ENCODE assay signal across 15 cellular contexts in the genomic region with DNA sequence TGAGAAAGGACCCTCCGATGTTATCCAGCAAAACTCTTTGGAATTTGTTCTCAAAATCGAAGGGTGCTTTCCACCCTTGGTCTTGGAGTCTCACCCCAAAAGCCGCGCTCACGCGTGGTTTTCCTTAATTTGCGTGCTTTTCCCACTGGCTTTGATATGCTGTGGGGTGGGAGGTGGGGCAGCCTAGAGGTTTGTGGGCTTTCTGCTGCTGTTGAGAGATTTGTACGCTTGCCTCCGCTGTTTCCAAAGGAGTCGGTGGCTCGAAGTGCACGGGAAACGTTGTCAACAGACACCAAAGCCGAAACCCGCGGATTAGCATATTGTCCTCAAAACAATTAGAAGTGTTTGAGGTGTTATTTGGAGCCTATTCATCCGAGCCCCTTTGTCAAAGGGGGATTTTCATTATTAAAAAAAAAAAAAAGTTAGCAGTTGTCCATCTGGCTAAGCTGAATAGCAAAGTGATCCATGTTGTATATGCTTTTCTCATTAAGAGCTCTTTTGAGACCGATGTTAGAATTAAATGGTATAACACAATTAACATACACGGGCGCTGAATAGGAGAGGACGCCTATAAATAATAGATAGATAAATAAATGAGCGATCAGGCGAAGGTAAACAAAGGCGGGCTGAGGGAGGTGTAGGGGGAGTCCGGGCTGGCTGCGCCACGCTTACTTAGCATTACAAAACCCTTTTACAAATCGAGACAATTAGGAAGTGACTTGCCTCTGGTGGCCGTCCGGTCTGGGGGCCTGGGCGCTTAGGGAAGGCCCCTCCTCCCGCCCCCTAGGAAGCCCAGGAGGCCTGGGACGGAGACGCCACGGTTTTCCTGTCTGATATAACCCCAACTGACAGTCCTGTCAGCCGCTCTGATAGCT. TPM values are rescaled to one million over a fixed set of nuclear protein-coding genes. Genes with fewer than 3 reads are reported as not detected.
A peak's percentile ranks its signal among the peaks of the same experiment; 100 is the strongest.
DNase-seq lines count a peak whose midpoint lies in the region; ATAC-seq and TF ChIP-seq lines count a peak whose summit lies in the region.
"Had no signal": no experiment of that assay in that cellular context is flagged by ENCODE, and none has a peak within 500 bp of the region (broad histone marks: within the 10 kb centered on the region; RNA-seq: fewer than 3 reads in every experiment).

No MANE protein-coding gene starts in this region.

- DNase-seq in AG10803 (ENCODE audit: low read depth) = no peak
- DNase-seq in fibroblast of pulmonary artery (ENCODE audit: low read depth) = no peak
- DNase-seq in osteoblast (ENCODE audit: insufficient read length, low spot score, missing footprints) = peak; percentile 39
- no peak for DNase-seq in natural killer cell
- no peak for DNase-seq in activated CD4-positive, CD25-positive, alpha-beta regulatory T cell (lab: John Stamatoyannopoulos, UW)
- DNase-seq: activated CD4-positive, alpha-beta T cell treated with anti-CD3 and anti-CD28 coated beads for 4 hours; CD8-positive, alpha-beta T cell; NCI-H2107; stimulated activated CD4-positive, alpha-beta T cell treated with anti-CD3 and anti-CD28 coated beads, Interleukin-12 subunit alpha, Interleukin-12 subunit beta, amount 100 ng/mL, for 4 hours had no signal

- H2AFZ ChIP-seq in osteoblast (ENCODE audit: low read length) = no peak overlapping the region

- H3K9ac ChIP-seq in HUES6 (ENCODE audit: low read length) = peak overlapping the region; percentile 58

- peak overlapping the region; percentile 53 for H3K4me3 ChIP-seq in AG10803 (ENCODE audit: low read length)
- peak overlapping the region; percentile 63 for H3K4me3 ChIP-seq in HUES6 (ENCODE audit: low read depth, low read length)
- peak overlapping the region; percentile 37 for H3K4me3 ChIP-seq in fibroblast of pulmonary artery (replicated peaks; ENCODE audit: low read depth, low read length)
- H3K4me3 ChIP-seq in osteoblast (ENCODE audit: insufficient read depth, low read length) = peak overlapping the region; percentile 61
- H3K4me3 ChIP-seq: lung had no signal

- H3K4me1 ChIP-seq in HUES6 (ENCODE audit: control insufficient read depth, insufficient read depth, low read length) = peaks cover 78% of the 10 kb centered on the region
- H3K4me1 ChIP-seq in osteoblast (ENCODE audit: insufficient read depth, low read length) = no peaks in the 10 kb centered on the region

- peaks cover 8% of the 10 kb centered on the region for H3K36me3 Mint-ChIP-seq in natural killer cell
- H3K36me3 Mint-ChIP-seq: CD8-positive, alpha-beta T cell had no signal

- peaks cover 5 to 6% of the 10 kb centered on the region in 2 donors for H3K4me1 Mint-ChIP-seq in natural killer cell

- H3K27ac Mint-ChIP-seq in natural killer cell = no peak overlapping the region
- H3K27ac Mint-ChIP-seq: activated naive CD4-positive, alpha-beta T cell treated with anti-CD3 and anti-CD28 coated beads, Interleukin-2, amount 50 U/mL, for 72 hours; CD8-positive, alpha-beta T cell had no signal

- TF ChIP-seq CTCF in AG10803 (conservative IDR thresholded peaks at IDR 0.05; ENCODE audit: low read length) = no peak
- TF ChIP-seq CTCF in fibroblast of pulmonary artery (IDR thresholded peaks at IDR 0.05; ENCODE audit: low read length, missing control alignments) = no peak
- no peak for TF ChIP-seq CTCF in osteoblast (IDR thresholded peaks at IDR 0.05; ENCODE audit: extremely low read depth, low read depth, low read length)
- TF ChIP-seq CTCF in natural killer cell (IDR thresholded peaks at IDR 0.05) = no peak

- H3K27ac ChIP-seq in HUES6 (ENCODE audit: low read depth, low read length) (no peak overlapping the region), osteoblast (ENCODE audit: low read depth, low read length) (no peak overlapping the region)

- intact Hi-C loops in natural killer cell (cut with micrococcal nuclease) = no loop called here

- H3K36me3 ChIP-seq in HUES6 (ENCODE audit: control insufficient read depth, insufficient read depth, low read length) (no peaks in the 10 kb centered on the region), osteoblast (ENCODE audit: insufficient read depth, low read length) (no peaks in the 10 kb centered on the region)

- H4K20me1 ChIP-seq in osteoblast (ENCODE audit: insufficient read depth, low read length) = no peaks in the 10 kb centered on the region

- H3K4me3 Mint-ChIP-seq in natural killer cell = no peak overlapping the region
- H3K4me3 Mint-ChIP-seq: CD8-positive, alpha-beta T cell had no signal

- H3K9me3 Mint-ChIP-seq in natural killer cell = no peaks in the 10 kb centered on the region
- H3K9me3 Mint-ChIP-seq: activated naive CD4-positive, alpha-beta T cell treated with anti-CD3 and anti-CD28 coated beads, Interleukin-2, amount 50 U/mL, for 72 hours; CD8-positive, alpha-beta T cell had no signal

- ATAC-seq in GM18511 (IDR thresholded peaks at IDR 0.05; ENCODE audit: unreplicated experiment) (no peak), natural killer cell (no peak), HG03095 (IDR thresholded peaks at IDR 0.05; ENCODE audit: unreplicated experiment) (no peak)
- ATAC-seq: activated naive CD4-positive, alpha-beta T cell treated with anti-CD3 and anti-CD28 coated beads, Interleukin-2, amount 50 U/mL, for 72 hours; CD8-positive, alpha-beta T cell had no signal

- H3K9me3 ChIP-seq in HUES6 (ENCODE audit: control insufficient read depth, insufficient read depth, low read depth, low read length) (no peaks in the 10 kb centered on the region), osteoblast (ENCODE audit: low read depth, low read length) (no peaks in the 10 kb centered on the region)

- no peaks in the 10 kb centered on the region for H3K79me2 ChIP-seq in osteoblast (ENCODE audit: insufficient read depth, low read length)

- H3K27me3 ChIP-seq in HUES6 (ENCODE audit: control insufficient read depth, insufficient read depth, low read length) (peaks cover 100% of the 10 kb centered on the region), osteoblast (ENCODE audit: insufficient read depth, low read length) (peaks cover 100% of the 10 kb centered on the region)

- H3K4me2 ChIP-seq in osteoblast (ENCODE audit: insufficient read depth, low read length) = peak overlapping the region; percentile 69

- peaks cover 67 to 71% of the 10 kb centered on the region in 2 donors for H3K27me3 Mint-ChIP-seq in natural killer cell (ENCODE audit: low read depth in 2 of 2)

RNA-seq across cellular contexts. Expression of gene SOX14, which starts 3.3 kb away (rescaled TPM):
- total RNA-seq in osteoblast (not detected in 2 replicates), natural killer cell (not detected)
- total RNA-seq: activated naive CD4-positive, alpha-beta T cell treated with anti-CD3 and anti-CD28 coated beads, Interleukin-2, amount 50 U/mL, for 72 hours; CD8-positive, alpha-beta T cell; HT1080; lung had no signal
